ENCODE assay signal across 1 cellular context in the genomic region with DNA sequence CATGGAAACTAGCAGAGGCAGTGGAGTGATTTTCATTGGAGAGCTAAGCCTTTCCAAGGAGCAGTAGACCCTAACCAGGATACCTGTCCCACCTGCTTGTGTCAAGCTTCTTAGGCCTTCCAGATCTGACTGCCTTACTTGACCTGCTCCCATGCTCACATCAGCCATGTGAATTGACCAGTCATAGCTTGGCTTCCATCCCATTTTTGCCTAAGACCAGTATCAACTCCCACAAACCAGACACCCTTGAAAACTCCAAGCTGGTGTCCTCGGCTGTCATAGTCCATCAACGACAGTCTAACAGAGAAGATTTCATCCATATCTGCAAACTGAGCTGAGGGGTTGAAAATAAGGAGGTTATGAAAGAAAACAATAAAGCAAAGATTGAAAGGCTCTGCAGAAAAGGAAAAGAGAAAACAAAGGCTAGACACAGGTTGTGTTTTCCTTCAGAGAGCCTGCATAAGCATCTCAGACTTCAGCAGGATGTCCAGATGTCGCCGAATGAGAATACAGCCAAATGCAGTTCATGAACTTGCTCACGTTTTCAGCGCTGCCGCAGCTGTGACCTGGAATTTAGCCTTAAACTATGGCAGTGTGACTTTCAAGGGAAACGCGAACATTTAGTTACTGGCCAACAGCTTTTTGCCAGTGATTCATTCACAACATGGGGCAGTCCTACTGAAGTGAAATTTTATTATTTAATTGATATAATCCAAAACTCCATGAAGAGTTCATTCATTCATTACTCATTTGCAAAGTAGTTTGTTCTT.
TF ChIP-seq lines count a peak whose summit lies in the region.

No MANE protein-coding gene starts in this region.

TF ChIP-seq in GM23338, 12 proteins besides CTCF, POLR2A, EP300 and RAD21:
- TF ChIP-seq ZNF114 (CRISPR knock-in tag; IDR thresholded peaks at IDR 0.05) (no peak), EZH2 (IDR thresholded peaks at IDR 0.05; ENCODE audit: low read depth, unreplicated experiment) (no peak), STAT1 (IDR thresholded peaks at IDR 0.05; ENCODE audit: unreplicated experiment) (no peak)
